ENCODE assay signal across 18 cellular contexts in the genomic region with DNA sequence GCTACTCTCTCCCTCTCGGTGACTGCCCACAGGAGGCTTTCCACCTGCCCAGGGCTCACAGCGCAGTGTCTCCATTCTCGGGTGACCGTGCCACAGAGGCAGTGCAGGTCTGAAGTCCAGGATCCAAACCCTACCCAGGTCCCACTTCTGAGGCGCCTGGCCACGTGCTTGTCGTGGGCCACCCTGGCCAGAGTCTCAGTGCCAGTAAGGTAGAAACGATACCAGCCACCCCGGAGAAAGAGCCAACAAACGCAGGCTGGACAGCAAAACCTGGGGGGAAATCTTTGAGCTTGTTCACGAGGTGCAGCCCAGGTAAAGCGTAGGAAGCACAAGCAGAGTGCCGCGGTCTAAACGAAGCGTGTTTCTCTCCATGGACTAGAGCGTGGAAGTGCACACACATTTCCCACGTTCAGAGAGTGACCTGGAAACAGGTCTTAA.
"Had no signal": no experiment of that assay in that cellular context is flagged by ENCODE, and none has a peak within 500 bp of the region (broad histone marks: within the 10 kb centered on the region; RNA-seq: fewer than 3 reads in every experiment).

No MANE protein-coding gene starts in this region.

- H3K27ac Mint-ChIP-seq: activated B cell treated with CpG ODN at 0.5 μM for 24 hours; activated CD4-positive, alpha-beta memory T cell treated with anti-CD3 and anti-CD28 coated beads for 36 hours; activated CD4-positive, alpha-beta T cell treated with anti-CD3 and anti-CD28 coated beads for 36 hours; activated naive CD4-positive, alpha-beta T cell treated with anti-CD3 and anti-CD28 coated beads, Interleukin-2, amount 50 U/mL, for 24 hours; brain had no signal

- DNase-seq: activated B cell treated with CpG ODN at 0.5 μM for 24 hours; activated CD4-positive, alpha-beta memory T cell treated with anti-CD3 and anti-CD28 coated beads for 36 hours; activated CD4-positive, alpha-beta T cell treated with anti-CD3 and anti-CD28 coated beads for 36 hours; activated gamma-delta T cell treated with Interleukin-2 at 50 U/mL for 16 hours; aorta; erythroblast; foreskin fibroblast; mesenchymal stem cell; spleen; stimulated activated CD4-positive, alpha-beta T cell treated with anti-CD3 and anti-CD28 coated beads, Interleukin-4, amount 100 ng/mL, for 1 hour; stimulated activated naive CD4-positive, alpha-beta T cell treated with Interleukin-2 at 50 U/mL for 16 hours; T-helper 9 cell; thyroid gland; upper lobe of right lung had no signal

- H3K4me3 Mint-ChIP-seq: activated B cell treated with CpG ODN at 0.5 μM for 24 hours; activated CD4-positive, alpha-beta memory T cell treated with anti-CD3 and anti-CD28 coated beads for 36 hours; activated CD4-positive, alpha-beta T cell treated with anti-CD3 and anti-CD28 coated beads for 36 hours; activated naive CD4-positive, alpha-beta T cell treated with anti-CD3 and anti-CD28 coated beads, Interleukin-2, amount 50 U/mL, for 24 hours; brain had no signal

- H3K4me1 ChIP-seq: prostate gland had no signal

- H3K27ac ChIP-seq: prostate gland, spleen, thyroid gland had no signal

- H3K36me3 ChIP-seq: prostate gland had no signal

- H3K4me3 ChIP-seq: mucosa of descending colon, prostate gland, spleen, thyroid gland, upper lobe of right lung had no signal

- ATAC-seq: activated CD4-positive, alpha-beta T cell treated with anti-CD3 and anti-CD28 coated beads for 36 hours; mucosa of descending colon; upper lobe of right lung had no signal

- H3K9me3 Mint-ChIP-seq: activated CD4-positive, alpha-beta memory T cell treated with anti-CD3 and anti-CD28 coated beads for 36 hours; activated naive CD4-positive, alpha-beta T cell treated with anti-CD3 and anti-CD28 coated beads, Interleukin-2, amount 50 U/mL, for 24 hours had no signal

- H3K27me3 ChIP-seq: spleen, thyroid gland, upper lobe of right lung had no signal

- H3K27me3 Mint-ChIP-seq: activated B cell treated with CpG ODN at 0.5 μM for 24 hours; activated CD4-positive, alpha-beta memory T cell treated with anti-CD3 and anti-CD28 coated beads for 36 hours; activated CD4-positive, alpha-beta T cell treated with anti-CD3 and anti-CD28 coated beads for 36 hours; activated naive CD4-positive, alpha-beta T cell treated with anti-CD3 and anti-CD28 coated beads, Interleukin-2, amount 50 U/mL, for 24 hours; brain had no signal

- H3K4me1 Mint-ChIP-seq: activated B cell treated with CpG ODN at 0.5 μM for 24 hours had no signal

- H3K9me3 ChIP-seq: mucosa of descending colon, prostate gland, spleen, thyroid gland, upper lobe of right lung had no signal
